Comparison of ENCODE assay signal across 8 cellular contexts in the genomic region with DNA sequence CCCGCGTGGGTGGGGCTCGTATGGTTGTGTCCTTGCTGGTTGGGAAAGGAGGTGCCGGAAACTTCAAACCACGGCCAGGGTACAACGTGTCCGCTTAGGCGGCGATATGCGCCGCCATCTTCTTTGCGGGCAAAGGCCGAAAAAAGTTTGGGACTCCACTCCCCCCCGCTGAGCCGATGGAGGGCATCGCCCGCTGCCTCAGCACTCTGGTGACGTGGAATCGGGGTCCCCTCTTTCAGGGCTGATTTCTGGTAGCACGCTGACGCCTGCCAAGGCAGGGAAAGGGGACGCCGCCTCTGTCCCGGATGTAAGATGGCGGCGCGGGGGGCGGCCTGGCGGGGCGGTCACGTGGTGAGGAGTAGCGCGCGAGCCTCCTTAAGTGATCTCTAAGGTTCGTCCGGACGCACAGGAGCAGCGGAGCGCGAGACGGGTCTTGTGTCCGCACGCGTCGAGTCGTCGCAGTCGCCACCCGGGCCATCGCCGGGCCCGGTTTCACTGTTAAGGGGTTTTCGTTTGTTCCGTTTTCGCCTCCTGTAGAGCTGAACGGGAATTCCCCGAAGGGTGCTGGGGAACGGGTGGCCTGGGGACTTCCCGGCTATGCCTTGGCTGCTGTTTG.
DNase-seq lines count a peak whose midpoint lies in the region; ATAC-seq lines count a peak whose summit lies in the region.

No MANE protein-coding gene starts in this region.

- WGBS in mesodermal cell (ENCODE audit: insufficient coverage in 2 of 2), 2 experiments, result 0% methylated on average over 55 to 57 of the region's 59 CpGs

- no peaks in the 10 kb centered on the region for H3K27me3 Mint-ChIP-seq in activated CD8-positive, alpha-beta memory T cell treated with anti-CD3 and anti-CD28 coated beads, Interleukin-2, amount 10 ng/mL, durations not matched to agents 7 days and 5 days

- DNase-seq in COLO829 (ENCODE audit: low spot score) (peak; percentile 71), HT1080 (ENCODE audit: low read depth) (peak; percentile 93), NOMO-1 (lab: John Stamatoyannopoulos, UW; ENCODE audit: unreplicated experiment in 2 of 2) (peak; percentile 86 to 89)
- DNase-seq in activated CD8-positive, alpha-beta memory T cell treated with anti-CD3 and anti-CD28 coated beads, Interleukin-2, amount 10 ng/mL, durations not matched to agents 7 days and 5 days, result peak; percentile 93
- peak; percentile 77 for DNase-seq in stimulated activated CD8-positive, alpha-beta memory T cell treated with anti-CD3 and anti-CD28 coated beads, Interleukin-15, amount 100 ng/mL, for 24 hours (ENCODE audit: low read depth)

- CTCF ChIA-PET in activated CD8-positive, alpha-beta memory T cell treated with anti-CD3 and anti-CD28 coated beads, Interleukin-2, amount 10 ng/mL, durations not matched to agents 7 days and 5 days (lab: Charles Lee), result interaction anchor here (0.8 to 2.1 kb wide), 11 partner anchors 9 to 197 kb away, joined by 3 to 9 read pairs (median 5); no protein-coding TSS in a partner anchor

- H3K4me1 ChIP-seq in endocrine pancreas (ENCODE audit: control insufficient read depth, insufficient read depth, low read length), result peaks cover 17% of the 10 kb centered on the region
- peaks cover 9% of the 10 kb centered on the region for H3K4me1 ChIP-seq in mesodermal cell (ENCODE audit: control insufficient read depth, insufficient read depth, low read length, poor library complexity, severe bottlenecking)

- no peaks in the 10 kb centered on the region for H3K36me3 ChIP-seq in endocrine pancreas (ENCODE audit: control insufficient read depth, insufficient read depth, low read length)
- peaks cover 3% of the 10 kb centered on the region for H3K36me3 ChIP-seq in mesodermal cell (ENCODE audit: control insufficient read depth, insufficient read depth, low read length)

- peak; percentile 58 for ATAC-seq in GM21367 (IDR thresholded peaks at IDR 0.05; ENCODE audit: unreplicated experiment)
- ATAC-seq in activated CD8-positive, alpha-beta memory T cell treated with anti-CD3 and anti-CD28 coated beads, Interleukin-2, amount 10 ng/mL, durations not matched to agents 7 days and 5 days, result peak; percentile 70

- no peaks in the 10 kb centered on the region for H3K9me3 Mint-ChIP-seq in activated CD8-positive, alpha-beta memory T cell treated with anti-CD3 and anti-CD28 coated beads, Interleukin-2, amount 10 ng/mL, durations not matched to agents 7 days and 5 days (ENCODE audit: low read depth)

- H3K9ac ChIP-seq in endocrine pancreas (ENCODE audit: control insufficient read depth, insufficient read depth, low read length), result peak overlapping the region; percentile 91

- H3K4me1 Mint-ChIP-seq in activated CD8-positive, alpha-beta memory T cell treated with anti-CD3 and anti-CD28 coated beads, Interleukin-2, amount 10 ng/mL, durations not matched to agents 7 days and 5 days, result peaks cover 34% of the 10 kb centered on the region

- no peaks in the 10 kb centered on the region for H3K27me3 ChIP-seq in endocrine pancreas (ENCODE audit: control insufficient read depth, insufficient read depth, low read length)

- H3K36me3 Mint-ChIP-seq in activated CD8-positive, alpha-beta memory T cell treated with anti-CD3 and anti-CD28 coated beads, Interleukin-2, amount 10 ng/mL, durations not matched to agents 7 days and 5 days, result peaks cover 4% of the 10 kb centered on the region

- H3K9me3 ChIP-seq in endocrine pancreas (ENCODE audit: control insufficient read depth, low read length) (no peaks in the 10 kb centered on the region), mesodermal cell (ENCODE audit: control insufficient read depth, low read length) (no peaks in the 10 kb centered on the region)

- H3K27ac Mint-ChIP-seq in activated CD8-positive, alpha-beta memory T cell treated with anti-CD3 and anti-CD28 coated beads, Interleukin-2, amount 10 ng/mL, durations not matched to agents 7 days and 5 days, result peak overlapping the region; percentile 97

- H3K4me3 Mint-ChIP-seq in activated CD8-positive, alpha-beta memory T cell treated with anti-CD3 and anti-CD28 coated beads, Interleukin-2, amount 10 ng/mL, durations not matched to agents 7 days and 5 days, result peak overlapping the region; percentile 81

- peak overlapping the region; percentile 100 for H3K27ac ChIP-seq in mesodermal cell (ENCODE audit: low read depth, low read length, severe bottlenecking)

- peak overlapping the region; percentile 80 for H3K4me3 ChIP-seq in endocrine pancreas (ENCODE audit: control insufficient read depth, insufficient read depth, low read length)
- peak overlapping the region; percentile 88 for H3K4me3 ChIP-seq in mesodermal cell (ENCODE audit: extremely low read depth, insufficient read depth, low read length, poor library complexity, severe bottlenecking)

Comparison
In these comparisons a context has a peak if more than half of its experiments do, and no peak if none do; other contexts are left out.
1. Peak in every context shown above with its lines: DNase-seq, ATAC-seq, H3K4me3 ChIP-seq and H3K27ac ChIP-seq.